In genomic region chr6:157239148-157239547, GRCh38 we compare ENCODE assay signal across 15 cellular contexts.
"Had no signal": no experiment of that assay in that cellular context is flagged by ENCODE, and none has a peak within 500 bp of the region (broad histone marks: within the 10 kb centered on the region; RNA-seq: fewer than 3 reads in every experiment).

No MANE protein-coding gene starts in this region.

- H3K9me3 ChIP-seq: psoas muscle, right lobe of liver had no signal

- H3K4me3 Mint-ChIP-seq: activated CD4-positive, alpha-beta memory T cell treated with anti-CD3 and anti-CD28 coated beads, Interleukin-2, amount 10 ng/mL, durations not matched to agents 7 days and 5 days; activated CD4-positive, alpha-beta T cell treated with anti-CD3 and anti-CD28 coated beads for 36 hours; activated naive CD8-positive, alpha-beta T cell treated with anti-CD3 and anti-CD28 coated beads for 36 hours; activated T-cell treated with anti-CD3 and anti-CD28 coated beads, Interleukin-2, amount 50 U/mL, for 72 hours; stimulated activated naive B cell treated with anti-CD40 and anti-IgM and Interleukin-4, amounts not matched to agents 10 μg/mL and 1 μg/mL and 100 μg/mL, for 72 hours had no signal

- H3K4me3 ChIP-seq: right lobe of liver had no signal

- H3K27ac ChIP-seq: right lobe of liver had no signal

- H3K27ac Mint-ChIP-seq: activated CD4-positive, alpha-beta memory T cell treated with anti-CD3 and anti-CD28 coated beads, Interleukin-2, amount 10 ng/mL, durations not matched to agents 7 days and 5 days; activated CD4-positive, alpha-beta T cell treated with anti-CD3 and anti-CD28 coated beads for 36 hours; activated naive CD8-positive, alpha-beta T cell treated with anti-CD3 and anti-CD28 coated beads for 36 hours; activated T-cell treated with anti-CD3 and anti-CD28 coated beads, Interleukin-2, amount 50 U/mL, for 72 hours; stimulated activated naive B cell treated with anti-CD40 and anti-IgM and Interleukin-4, amounts not matched to agents 10 μg/mL and 1 μg/mL and 100 μg/mL, for 72 hours had no signal

- DNase-seq: activated CD4-positive, alpha-beta memory T cell treated with anti-CD3 and anti-CD28 coated beads, Interleukin-2, amount 10 ng/mL, durations not matched to agents 7 days and 5 days; activated CD4-positive, alpha-beta T cell treated with anti-CD3 and anti-CD28 coated beads for 36 hours; activated CD8-positive, alpha-beta memory T cell treated with anti-CD3 and anti-CD28 coated beads, Interleukin-2, amount 50 U/mL, for 4 hours; activated gamma-delta T cell treated with Interleukin-2 at 50 U/mL for 16 hours; activated naive CD8-positive, alpha-beta T cell treated with anti-CD3 and anti-CD28 coated beads for 36 hours; activated T-cell treated with anti-CD3 and anti-CD28 coated beads, Interleukin-2, amount 50 U/mL, for 72 hours; cortex of kidney; erythroblast; glutamatergic neuron; left colon; psoas muscle; stimulated activated CD4-positive, alpha-beta T cell treated with anti-CD3 and anti-CD28 coated beads, Interleukin-2, amount 100 ng/mL, for 24 hours; stimulated activated naive B cell treated with anti-CD40 and anti-IgM and Interleukin-4, amounts not matched to agents 10 μg/mL and 1 μg/mL and 100 μg/mL, for 72 hours; T-helper 9 cell had no signal

- H3K36me3 ChIP-seq: right lobe of liver had no signal
